25 cellular contexts compared by ENCODE assay signal in genomic region chrX:74408310-74408709, GRCh38.
DNase-seq lines count a peak whose midpoint lies in the region; ATAC-seq and FAIRE-seq lines count a peak whose summit lies in the region.
"Had no signal": no experiment of that assay in that cellular context is flagged by ENCODE, and none has a peak within 500 bp of the region (broad histone marks: within the 10 kb centered on the region; RNA-seq: fewer than 3 reads in every experiment).

No MANE protein-coding gene starts in this region.

- no peak for DNase-seq in NCI-H2227 treated with DMSO at 0.1 percent for 48 hours (lab: John Stamatoyannopoulos, UW)
- no peak for DNase-seq in urothelium cell line (ENCODE audit: low spot score)
- DNase-seq in retina: no peak
- DNase-seq: activated CD4-positive, alpha-beta T cell treated with anti-CD3 and anti-CD28 coated beads, Interleukin-2, amount 10 ng/mL, durations not matched to agents 7 days and 5 days; activated naive CD4-positive, alpha-beta T cell treated with anti-CD3 and anti-CD28 coated beads for 36 hours; activated T-cell treated with anti-CD3 and anti-CD28 coated beads, Interleukin-2, amount 50 U/mL, for 48 hours; adrenal gland; CD8-positive, alpha-beta memory T cell; hypothalamus; KBM-7; NCI-H1105 treated with DMSO at 0.1 percent for 48 hours; NCI-H1930; NCI-H69; sigmoid colon; stimulated activated CD4-positive, alpha-beta T cell treated with anti-CD3 and anti-CD28 coated beads, Interleukin-4, amount 100 ng/mL, for 4 hours; upper lobe of right lung had no signal

- peak; percentile 70 for ATAC-seq in GM18508 (IDR thresholded peaks at IDR 0.05; ENCODE audit: insufficient read depth, unreplicated experiment)
- ATAC-seq in GM21360 (IDR thresholded peaks at IDR 0.05; ENCODE audit: unreplicated experiment): peak; percentile 95
- peak; percentile 89 for ATAC-seq in HG02870 (IDR thresholded peaks at IDR 0.05; ENCODE audit: unreplicated experiment)
- peak; percentile 76 for ATAC-seq in HG03565 (IDR thresholded peaks at IDR 0.05; ENCODE audit: unreplicated experiment)
- no peak for ATAC-seq in HG03097 (IDR thresholded peaks at IDR 0.05; ENCODE audit: low FRiP score, unreplicated experiment)
- ATAC-seq: left lobe of liver; stimulated activated memory B cell treated with anti-CD40 and anti-IgM and Interleukin-4, amounts not matched to agents 10 μg/mL and 1 μg/mL and 100 μg/mL, for 72 hours; upper lobe of right lung had no signal

- no peak for FAIRE-seq in urothelium cell line (lab: Jason Lieb, UNC)
- FAIRE-seq: endothelial cell of umbilical vein, H54 had no signal
